Comparison of ENCODE assay signal across 24 cellular contexts in the genomic region with DNA sequence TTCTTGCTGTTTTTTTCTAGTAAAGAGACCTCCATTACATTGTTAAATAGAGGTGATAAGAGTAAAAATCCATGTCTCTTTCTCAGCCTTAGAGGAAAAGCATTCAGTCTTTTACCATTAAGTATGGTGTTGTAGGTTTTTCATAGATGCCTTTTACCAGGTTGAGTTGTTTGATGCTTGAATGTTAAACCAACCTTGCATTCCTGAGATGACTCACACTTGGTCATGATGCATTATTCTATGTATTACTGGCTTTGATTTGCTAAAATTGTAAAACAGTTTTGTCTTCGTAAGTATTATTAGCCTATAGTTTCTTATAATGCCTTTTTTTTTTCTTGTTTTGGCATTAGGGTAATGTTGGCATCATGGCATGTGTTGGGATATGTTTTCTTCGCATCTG. TPM values are rescaled to one million over a fixed set of nuclear protein-coding genes. Genes with fewer than 3 reads are reported as not detected.
DNase-seq lines count a peak whose midpoint lies in the region; ATAC-seq, FAIRE-seq and TF ChIP-seq lines count a peak whose summit lies in the region.
"Had no signal": no experiment of that assay in that cellular context is flagged by ENCODE, and none has a peak within 500 bp of the region (broad histone marks: within the 10 kb centered on the region; RNA-seq: fewer than 3 reads in every experiment).

No MANE protein-coding gene starts in this region.

- CTCF ChIA-PET in K562 (lab: Yijun Ruan, JAX; ENCODE audit: low intra/inter-chr PET ratio): no interaction called here

- no peaks in the 10 kb centered on the region for H3K9me1 ChIP-seq in K562 (ENCODE audit: control insufficient read depth, insufficient read depth, low read length)

- TF ChIP-seq RAD21 in K562 (CRISPR knock-in tag; conservative IDR thresholded peaks at IDR 0.05 in 1 of 2, IDR thresholded peaks at IDR 0.05 in 1 of 2): no peak

- peaks cover 0 to 4% of the 10 kb centered on the region in 2 experiments; a peak in 2 of 5 replicates for H3K4me1 ChIP-seq in K562 (replicated peaks in 1 of 2; ENCODE audit: control insufficient read depth in 2 of 2, insufficient read depth in 2 of 2, low read length in 2 of 2)
- no peaks in the 10 kb centered on the region for H3K4me1 ChIP-seq in foreskin keratinocyte
- H3K4me1 ChIP-seq in upper lobe of left lung: no peaks in the 10 kb centered on the region
- H3K4me1 ChIP-seq in esophagus squamous epithelium: no peaks in the 10 kb centered on the region
- H3K4me1 ChIP-seq: colonic mucosa, upper lobe of right lung had no signal

- TF ChIP-seq EP300 in K562 (IDR thresholded peaks at IDR 0.05; ENCODE audit: low read length): no peak
- no peak for TF ChIP-seq EP300 in upper lobe of left lung (IDR thresholded peaks at IDR 0.05)

- TF ChIP-seq POLR2A in K562 (conservative IDR thresholded peaks at IDR 0.05) (no peak), upper lobe of left lung (IDR thresholded peaks at IDR 0.05) (no peak), esophagus squamous epithelium (IDR thresholded peaks at IDR 0.05) (no peak)

- H3K27ac ChIP-seq in K562 (ENCODE audit: extremely low read depth, low read depth, low read length): no peak overlapping the region
- no peak overlapping the region for H3K27ac ChIP-seq in foreskin keratinocyte
- H3K27ac ChIP-seq in upper lobe of left lung: no peak overlapping the region
- H3K27ac ChIP-seq in esophagus squamous epithelium: no peak overlapping the region
- H3K27ac ChIP-seq in dorsolateral prefrontal cortex: no peak overlapping the region
- H3K27ac ChIP-seq: colonic mucosa, epithelial cell of prostate, hepatocyte, upper lobe of right lung had no signal

- no peak for TF ChIP-seq CTCF in K562 (IDR thresholded peaks at IDR 0.05 in 2 of 3, conservative IDR thresholded peaks at IDR 0.05 in 1 of 3; ENCODE audit: insufficient read depth in 2 of 3, low read depth in 1 of 3, low read length in 3 of 3)
- no peak for TF ChIP-seq CTCF in foreskin keratinocyte (conservative IDR thresholded peaks at IDR 0.05)
- no peak for TF ChIP-seq CTCF in upper lobe of left lung (IDR thresholded peaks at IDR 0.05)
- TF ChIP-seq CTCF in esophagus squamous epithelium (IDR thresholded peaks at IDR 0.05): no peak
- TF ChIP-seq CTCF in dorsolateral prefrontal cortex (IDR thresholded peaks at IDR 0.05 in 54 of 56, conservative IDR thresholded peaks at IDR 0.05 in 2 of 56; ENCODE audit: low read depth in 1 of 56, partially characterized antibody in 56 of 56): no peak

- intact Hi-C loops in K562 (cut with micrococcal nuclease) (no loop called here), esophagus squamous epithelium (cut with DNase I) (no loop called here), dorsolateral prefrontal cortex (cut with DNase I) (no loop called here)

- 92% methylated on average over 2 of the region's 2 CpGs for WGBS in K562 (ENCODE audit: insufficient coverage, low coverage, missing lambda C conversion rate)
- 47 to 97% methylated on average over 2 of the region's 2 CpGs for WGBS in upper lobe of left lung, 2 donors
- 93 to 94% methylated on average over 2 of the region's 2 CpGs for WGBS in esophagus squamous epithelium, 2 donors

- no TSS peak for BruUV-seq in K562 (replicated peaks; lab: Mats Ljungman, UMichigan)

- no peak overlapping the region for H3K9ac ChIP-seq in K562 (ENCODE audit: insufficient read depth in 1 of 2, low read depth in 2 of 2, low read length in 2 of 2)

- in situ Hi-C loops in K562 (cut with MboI): no loop called here

- no peak overlapping the region for H2AFZ ChIP-seq in K562 (ENCODE audit: low read depth, low read length)
- H2AFZ ChIP-seq: hepatocyte had no signal

- no peak for FAIRE-seq in K562 (lab: Jason Lieb, UNC)
- FAIRE-seq: HTR-8/SVneo, kidney had no signal

- peaks cover 10% of the 10 kb centered on the region for H3K9me3 ChIP-seq in K562 (replicated peaks; ENCODE audit: control insufficient read depth, insufficient read depth, low read depth, low read length)
- peaks cover 0 to 9% (median 4%) of the 10 kb centered on the region in 4 donors for H3K9me3 ChIP-seq in upper lobe of left lung
- H3K9me3 ChIP-seq in esophagus squamous epithelium: peaks cover 0 to 20% (median 13%) of the 10 kb centered on the region in 3 donors
- H3K9me3 ChIP-seq: colonic mucosa, upper lobe of right lung had no signal

- H3K36me3 ChIP-seq in K562 (ENCODE audit: control insufficient read depth, insufficient read depth, low read length): peaks cover 76% of the 10 kb centered on the region
- H3K36me3 ChIP-seq in upper lobe of left lung: peaks cover 5 to 83% (median 39%) of the 10 kb centered on the region in 4 donors
- H3K36me3 ChIP-seq in esophagus squamous epithelium: peaks cover 7 to 100% (median 13%) of the 10 kb centered on the region in 3 donors
- H3K36me3 ChIP-seq: colonic mucosa had no signal

- POLR2A ChIA-PET in K562 (lab: Yijun Ruan, JAX): no interaction called here

- peaks cover 8% of the 10 kb centered on the region for H3K79me2 ChIP-seq in K562 (ENCODE audit: control insufficient read depth, insufficient read depth, low read length)

- no peak for ATAC-seq in K562
- ATAC-seq in foreskin keratinocyte: no peak
- no peak for ATAC-seq in GM21447 (IDR thresholded peaks at IDR 0.05; ENCODE audit: unreplicated experiment)
- ATAC-seq in upper lobe of left lung (ENCODE audit: low FRiP score in 2 of 2): no peak
- ATAC-seq: stimulated activated naive CD8-positive, alpha-beta T cell treated with anti-CD3 and anti-CD28 coated beads, Interleukin-15, amount 100 ng/mL, for 72 hours; upper lobe of right lung had no signal

- H3K4me3 ChIP-seq in K562: no peak overlapping the region
- H3K4me3 ChIP-seq in upper lobe of left lung: no peak overlapping the region
- H3K4me3 ChIP-seq in esophagus squamous epithelium: no peak overlapping the region
- H3K4me3 ChIP-seq in dorsolateral prefrontal cortex: no peak overlapping the region
- H3K4me3 ChIP-seq: colonic mucosa, hepatocyte, upper lobe of right lung had no signal

- no peaks in the 10 kb centered on the region for H4K20me1 ChIP-seq in K562 (replicated peaks; ENCODE audit: control insufficient read depth, insufficient read depth, low read length)

- H3K27me3 ChIP-seq in K562 (ENCODE audit: control insufficient read depth in 2 of 2, insufficient read depth in 2 of 2, low read length in 2 of 2): no peaks in the 10 kb centered on the region
- no peaks in the 10 kb centered on the region for H3K27me3 ChIP-seq in foreskin keratinocyte
- no peaks in the 10 kb centered on the region for H3K27me3 ChIP-seq in upper lobe of left lung
- no peaks in the 10 kb centered on the region for H3K27me3 ChIP-seq in esophagus squamous epithelium
- H3K27me3 ChIP-seq in dorsolateral prefrontal cortex: no peaks in the 10 kb centered on the region
- H3K27me3 ChIP-seq: colonic mucosa, hepatocyte, upper lobe of right lung had no signal

- peak; percentile 58 for DNase-seq in A172 (ENCODE audit: low spot score)
- peak; percentile 57 for DNase-seq in HT1080 (ENCODE audit: low read depth)
- peak in 1 of 4 experiments; percentile 36 for DNase-seq in K562 (ENCODE audit: extremely low read depth in 1 of 4, low spot score in 3 of 4)
- DNase-seq in foreskin keratinocyte: peak; percentile 25 to 65
- DNase-seq in upper lobe of left lung: no peak
- no peak for DNase-seq in esophagus squamous epithelium (lab: John Stamatoyannopoulos, UW)
- no peak for DNase-seq in dorsolateral prefrontal cortex
- DNase-seq: activated CD4-positive, CD25-positive, alpha-beta regulatory T cell treated with anti-CD3 and anti-CD28 coated beads, Interleukin-2, amount 50 U/mL, for 72 hours; activated effector memory CD4-positive, alpha-beta T cell treated with Interleukin-2 at 50 U/mL for 16 hours; CD4-positive, alpha-beta T cell; colonic mucosa; kidney; NCI-H1694 treated with DMSO at 0.1 percent for 48 hours; NCI-H446 treated with DMSO at 0.1 percent for 48 hours; retina; SIG-M5; stimulated activated CD4-positive, alpha-beta T cell treated with anti-CD3 and anti-CD28 coated beads, Interleukin-15, amount 100 ng/mL, for 24 hours; stimulated activated naive CD8-positive, alpha-beta T cell treated with anti-CD3 and anti-CD28 coated beads, Interleukin-15, amount 100 ng/mL, for 72 hours; T-helper 9 cell; upper lobe of right lung had no signal

- H3K4me2 ChIP-seq in K562 (ENCODE audit: insufficient read depth, low read length): no peak overlapping the region
- H3K4me2 ChIP-seq: hepatocyte had no signal

TF ChIP-seq in K562, 482 proteins besides CTCF, POLR2A, EP300 and RAD21 (continues in another document):
- TF ChIP-seq PML (IDR thresholded peaks at IDR 0.05; ENCODE audit: low read length): no peak

RNA-seq across cellular contexts. Expression of a gene that starts 16.4 kb away (rescaled TPM):
- 6.3 and 7.9 TPM in 2 replicates for total RNA-seq in A172 (2014; rRNA removed; shearing (Covaris generic))
- 3.9 TPM in 2 replicates for total RNA-seq in HT1080 (2014; rRNA removed; shearing (Covaris generic))
- 5.2 and 6.2 TPM in 2 replicates for polyA plus RNA-seq in HT1080 (2015; cell fraction: cytosol; rRNA removed)
- polyA plus RNA-seq in HT1080 (2015; cell fraction: nucleus; rRNA removed): 9.1 and 10.7 TPM in 2 replicates
- total RNA-seq in K562 (2011; cell fraction: chromatin; rRNA removed; ENCODE audit: low replicate concordance): 26.4 and 32.0 TPM in 2 replicates
- total RNA-seq in K562 (2011; cell fraction: nucleolus; rRNA removed): 12.8 and 13.8 TPM in 2 replicates
- total RNA-seq in K562 (2011; cell fraction: nucleoplasm; rRNA removed): 19.7 and 25.3 TPM in 2 replicates
- total RNA-seq in K562 (2014; rRNA removed) (5.4 and 8.2 TPM in 2 replicates), K562 (2014; rRNA removed; fragmentation: Illumina TruSeq; extraction: Trizol) (7.4 and 8.2 TPM in 2 replicates), K562 (2015; rRNA removed; fragmentation: Illumina TruSeq; extraction: Trizol) (6.6 and 7.0 TPM in 2 replicates), K562 (2021) (15.3 and 16.1 TPM in 2 replicates), foreskin keratinocyte (6.3 and 7.2 TPM in 2 replicates), upper lobe of left lung (10 to 100 TPM in 3 of 6 donors, 1 to 10 TPM in 3; 8.3 to 19.9 (median 11.6) TPM), esophagus squamous epithelium (1 to 10 TPM; 5.2 to 6.1 (median 5.6) TPM), dorsolateral prefrontal cortex (10 to 100 TPM; 10.8 to 20.1 (median 14.7) TPM)
- polyA plus RNA-seq in K562 (2011; rRNA removed) (4.8 and 6.3 TPM in 2 replicates), K562 (2014; fragmentation: Illumina TruSeq; extraction: Trizol) (11.2 and 12.7 TPM in 2 replicates), K562 (2014; fragmentation: Nextera tagmentation; extraction: Ambion mirVana) (1 to 10 TPM; 2.1 to 4.1 TPM), K562 (2014; rRNA removed) (6.0 and 7.2 TPM in 2 replicates), foreskin keratinocyte (2.1 and 2.6 TPM in 2 replicates)
- 3.6 and 3.9 TPM in 2 replicates for polyA plus RNA-seq in K562 (2011; cell fraction: cytosol; rRNA removed)
- polyA plus RNA-seq in K562 (2011; cell fraction: nucleus; rRNA removed): 10.5 and 13.4 TPM in 2 replicates
- 7.5 and 8.2 TPM in 2 replicates for polyA plus RNA-seq in K562 (2012)
- 7.5 and 9.2 TPM in 2 replicates for polyA minus RNA-seq in K562 (2011; rRNA and poly(A)+ RNA removed)
- 7.7 and 9.3 TPM in 2 replicates for polyA minus RNA-seq in K562 (2011; cell fraction: cytosol; rRNA and poly(A)+ RNA removed)
- 4.6 and 5.9 TPM in 2 replicates for polyA minus RNA-seq in K562 (2011; cell fraction: nucleus; rRNA and poly(A)+ RNA removed)

Comparison
In these comparisons a context has a peak if more than half of its experiments do, and no peak if none do; other contexts are left out.
1. DNase-seq: peak in A172 (single experiment), HT1080 (single experiment) and foreskin keratinocyte (2 of 2); none in upper lobe of left lung (0 of 2), esophagus squamous epithelium (single experiment) and dorsolateral prefrontal cortex (0 of 10).